8 cellular contexts compared by ENCODE assay signal in the genomic region with DNA sequence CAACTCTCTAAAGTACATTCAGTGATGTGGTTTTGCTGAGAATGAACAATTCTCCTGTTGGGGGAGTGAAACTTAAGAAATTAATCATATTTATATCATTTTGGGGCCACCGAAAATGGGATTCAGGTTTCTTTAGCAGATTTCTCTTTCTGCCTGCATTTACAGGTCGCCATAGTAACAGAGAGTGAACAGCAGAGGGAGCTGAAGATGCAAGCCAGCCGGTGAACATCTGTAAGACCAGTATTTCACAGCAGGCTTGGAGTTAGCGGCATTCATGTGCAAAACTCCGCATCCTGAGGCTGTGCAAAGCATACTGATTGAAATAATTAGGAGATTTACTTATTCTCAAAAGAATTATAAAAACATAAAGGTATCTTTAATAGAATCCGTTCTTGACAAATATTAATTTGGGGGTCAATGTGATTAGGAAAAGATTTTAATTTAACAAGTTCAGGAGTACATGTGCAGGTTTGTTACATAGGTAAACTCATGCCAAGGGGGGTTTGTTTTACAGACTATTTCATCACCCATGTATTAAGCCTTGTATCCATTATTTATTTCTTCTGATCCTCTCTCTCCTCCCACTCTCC. TPM values are rescaled to one million over a fixed set of nuclear protein-coding genes. Genes with fewer than 3 reads are reported as not detected.
A peak's percentile ranks its signal among the peaks of the same experiment; 100 is the strongest.
DNase-seq lines count a peak whose midpoint lies in the region; ATAC-seq and TF ChIP-seq lines count a peak whose summit lies in the region.

No MANE protein-coding gene starts in this region.

- no peak for TF ChIP-seq POLR2A in upper lobe of left lung (IDR thresholded peaks at IDR 0.05)

- no peaks in the 10 kb centered on the region for H3K9me3 ChIP-seq in upper lobe of left lung

- no peaks in the 10 kb centered on the region for H3K4me1 ChIP-seq in upper lobe of left lung

- 14% methylated on average over 6 of the region's 6 CpGs for WGBS in upper lobe of left lung, 2 donors

- peak; percentile 40 for TF ChIP-seq CTCF in HL-60 (IDR thresholded peaks at IDR 0.05; ENCODE audit: insufficient read depth, low read length)
- TF ChIP-seq CTCF in fibroblast of the aortic adventitia (IDR thresholded peaks at IDR 0.05; ENCODE audit: insufficient read depth, low read length), result peak; percentile 82
- TF ChIP-seq CTCF in upper lobe of left lung (IDR thresholded peaks at IDR 0.05), result peak; percentile 13 to 69 (median 56)

- peaks cover 7% of the 10 kb centered on the region for H3K4me1 Mint-ChIP-seq in activated T-cell treated with anti-CD3 and anti-CD28 coated beads, Interleukin-2, amount 50 U/mL, for 4 hours (ENCODE audit: low read depth)

- H3K36me3 ChIP-seq in upper lobe of left lung, result no peaks in the 10 kb centered on the region

- no peaks in the 10 kb centered on the region for H3K9me3 Mint-ChIP-seq in activated T-cell treated with anti-CD3 and anti-CD28 coated beads, Interleukin-2, amount 50 U/mL, for 4 hours

- H3K4me3 ChIP-seq in HL-60 (replicated peaks; ENCODE audit: insufficient read depth, low read length) (no peak overlapping the region), fibroblast of the aortic adventitia (ENCODE audit: low read depth, low read length) (no peak overlapping the region), upper lobe of left lung (no peak overlapping the region)

- peaks cover 13% of the 10 kb centered on the region for H3K27me3 Mint-ChIP-seq in activated T-cell treated with anti-CD3 and anti-CD28 coated beads, Interleukin-2, amount 50 U/mL, for 4 hours (ENCODE audit: low read depth)

- H3K27me3 ChIP-seq in HL-60 (ENCODE audit: insufficient read depth, poor library complexity, severe bottlenecking) (peaks cover 3% of the 10 kb centered on the region), upper lobe of left lung (no peaks in the 10 kb centered on the region)

- TF ChIP-seq EP300 in upper lobe of left lung (IDR thresholded peaks at IDR 0.05), result no peak

- peak; percentile 99 for ATAC-seq in GM21381 (IDR thresholded peaks at IDR 0.05; ENCODE audit: unreplicated experiment)
- ATAC-seq in activated T-cell treated with anti-CD3 and anti-CD28 coated beads, Interleukin-2, amount 50 U/mL, for 4 hours, result peak; percentile 80 to 90
- ATAC-seq in upper lobe of left lung (ENCODE audit: low FRiP score in 2 of 2), result peak in 1 of 2 donors; percentile 86

- peak; percentile 17 for DNase-seq in DMS53 treated with DMSO at 0.1 percent for 48 hours (lab: John Stamatoyannopoulos, UW; ENCODE audit: unreplicated experiment)
- DNase-seq in HL-60 (ENCODE audit: low read depth in 1 of 2, low spot score in 1 of 2), result peak; percentile 42 to 57
- DNase-seq in OCI-M1 (lab: John Stamatoyannopoulos, UW), result peak; percentile 84
- DNase-seq in activated T-cell treated with anti-CD3 and anti-CD28 coated beads, Interleukin-2, amount 50 U/mL, for 4 hours, result peak; percentile 49
- DNase-seq in fibroblast of the aortic adventitia (ENCODE audit: low read depth), result peak; percentile 85
- peak in 39 of 56 donors; percentile 0 to 76 (median 22) for DNase-seq in nucleus accumbens (lab: John Stamatoyannopoulos, UW)
- DNase-seq in upper lobe of left lung, result peak in 1 of 2 donors; percentile 58

- H3K27ac ChIP-seq in HL-60 (replicated peaks), result no peak overlapping the region
- no peak overlapping the region for H3K27ac ChIP-seq in upper lobe of left lung

- H3K4me3 Mint-ChIP-seq in activated T-cell treated with anti-CD3 and anti-CD28 coated beads, Interleukin-2, amount 50 U/mL, for 4 hours, result no peak overlapping the region

- no peaks in the 10 kb centered on the region for H3K36me3 Mint-ChIP-seq in activated T-cell treated with anti-CD3 and anti-CD28 coated beads, Interleukin-2, amount 50 U/mL, for 4 hours (ENCODE audit: insufficient read depth)

RNA-seq across cellular contexts. Expression of a gene that starts 17.9 kb away (rescaled TPM):
- total RNA-seq in activated T-cell treated with anti-CD3 and anti-CD28 coated beads, Interleukin-2, amount 50 U/mL, for 4 hours, result 10 to 100 TPM; 15.2 to 19.1 (median 18.0) TPM
- total RNA-seq in fibroblast of the aortic adventitia (ENCODE audit: low replicate concordance) (21.4 and 36.5 TPM in 2 replicates), upper lobe of left lung (10 to 100 TPM in 4 of 6 donors, 1 to 10 TPM in 2; 8.4 to 40.6 (median 14.2) TPM)
